In the genomic region with DNA sequence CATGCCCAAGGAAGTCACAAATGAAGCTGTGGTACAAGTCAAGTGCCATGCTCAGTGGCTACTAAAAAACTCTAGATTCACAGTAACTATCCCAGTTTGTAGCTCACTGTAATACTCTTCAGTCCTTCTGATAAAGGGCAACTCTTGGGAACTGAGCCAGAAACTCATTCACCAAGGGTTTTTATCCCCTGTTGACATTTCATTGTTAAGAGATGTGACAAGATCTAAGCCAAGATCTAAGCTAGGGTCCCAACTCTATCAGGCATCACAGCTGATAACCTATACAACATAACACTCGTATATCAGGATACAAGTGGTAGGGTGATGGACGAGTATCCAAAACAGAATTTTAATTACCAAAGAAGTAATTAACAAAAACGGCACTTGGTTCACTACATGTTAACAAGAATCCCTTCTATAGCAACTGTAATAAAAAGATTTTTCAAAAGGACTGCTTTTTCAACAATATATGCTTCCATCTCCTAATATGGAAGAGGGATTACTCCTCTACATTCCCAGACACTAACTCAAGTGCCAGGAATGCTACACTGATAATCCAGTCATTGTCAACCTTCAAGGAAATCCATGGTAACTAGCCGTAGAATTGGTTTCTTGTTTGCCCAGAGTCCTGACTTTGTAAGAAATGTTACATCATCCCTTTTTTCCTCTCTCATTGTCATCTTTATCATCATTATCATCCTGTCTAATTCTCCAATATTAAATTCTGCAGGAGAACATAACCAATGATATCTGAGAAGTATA, we compare ENCODE assay signal across 12 cellular contexts.
DNase-seq lines count a peak whose midpoint lies in the region; ATAC-seq, FAIRE-seq and TF ChIP-seq lines count a peak whose summit lies in the region.
"Had no signal": no experiment of that assay in that cellular context is flagged by ENCODE, and none has a peak within 500 bp of the region (broad histone marks: within the 10 kb centered on the region; RNA-seq: fewer than 3 reads in every experiment).

No MANE protein-coding gene starts in this region.

- peak overlapping the region; percentile 65 for H4K5ac ChIP-seq in mesendoderm (ENCODE audit: low read length)

- POLR2A ChIA-PET in BJ (lab: Charles Lee) = interaction anchor here (0.7 kb wide), 1 partner anchor 112 kb away, joined by 3 read pairs; no protein-coding TSS in a partner anchor

- peak overlapping the region; percentile 24 to 65 for H3K27ac ChIP-seq in coronary artery
- peak overlapping the region; percentile 89 for H3K27ac ChIP-seq in mesendoderm (ENCODE audit: low read depth, low read length)
- H3K27ac ChIP-seq: SK-N-MC had no signal

- peaks cover 9% of the 10 kb centered on the region for H3K9me3 Mint-ChIP-seq in activated naive CD4-positive, alpha-beta T cell treated with anti-CD3 and anti-CD28 coated beads, Interleukin-2, amount 10 ng/mL, durations not matched to agents 7 days and 5 days

- WGBS in mesendoderm (ENCODE audit: extremely low coverage, insufficient coverage, low lambda C conversion rate) = no CpG with 5 or more reads among the region's 4 CpGs

- CTCF ChIA-PET in BJ (lab: Yijun Ruan, JAX) = interaction anchor here (0.7 kb wide), 1 partner anchor 29 kb away, joined by 4 read pairs; no protein-coding TSS in a partner anchor
- CTCF ChIA-PET in activated naive CD4-positive, alpha-beta T cell treated with anti-CD3 and anti-CD28 coated beads, Interleukin-2, amount 10 ng/mL, durations not matched to agents 7 days and 5 days (lab: Charles Lee) = no interaction called here

- peaks cover 10% of the 10 kb centered on the region for H3K4me1 ChIP-seq in mesendoderm (ENCODE audit: control insufficient read depth, low read depth, low read length)

- peak overlapping the region; percentile 84 for H3K4ac ChIP-seq in mesendoderm (ENCODE audit: low read depth, low read length)

- TF ChIP-seq CTCF in BJ (IDR thresholded peaks at IDR 0.05; ENCODE audit: insufficient read depth, low read depth, low read length) = no peak
- no peak for TF ChIP-seq CTCF in coronary artery (IDR thresholded peaks at IDR 0.05)

- H2AK5ac ChIP-seq in mesendoderm (ENCODE audit: low read length) = peak overlapping the region; percentile 88

- H3K27me3 Mint-ChIP-seq in activated naive CD4-positive, alpha-beta T cell treated with anti-CD3 and anti-CD28 coated beads, Interleukin-2, amount 10 ng/mL, durations not matched to agents 7 days and 5 days = no peaks in the 10 kb centered on the region

- peak overlapping the region; percentile 30 for H2BK120ac ChIP-seq in mesendoderm (ENCODE audit: low read depth, low read length)

- no peak for FAIRE-seq in HTR-8/SVneo (lab: Jason Lieb, UNC)

- H3K4me3 ChIP-seq in BJ (ENCODE audit: low read depth, low read length) = no peak overlapping the region
- H3K4me3 ChIP-seq in coronary artery = no peak overlapping the region
- H3K4me3 ChIP-seq in mesendoderm (ENCODE audit: low read length) = no peak overlapping the region
- H3K4me3 ChIP-seq: SK-N-MC had no signal

- H4K8ac ChIP-seq in mesendoderm (ENCODE audit: low read depth, low read length) = peak overlapping the region; percentile 66

- no peaks in the 10 kb centered on the region for H3K36me3 ChIP-seq in BJ (ENCODE audit: control insufficient read depth, insufficient read depth, low read length)
- no peaks in the 10 kb centered on the region for H3K36me3 ChIP-seq in mesendoderm (ENCODE audit: control insufficient read depth, insufficient read depth, low read length)

- peaks cover 20% of the 10 kb centered on the region for H3K79me2 ChIP-seq in mesendoderm (ENCODE audit: control insufficient read depth, insufficient read depth, low read length)

- no peak overlapping the region for H3K27ac Mint-ChIP-seq in activated naive CD4-positive, alpha-beta T cell treated with anti-CD3 and anti-CD28 coated beads, Interleukin-2, amount 10 ng/mL, durations not matched to agents 7 days and 5 days

- no peaks in the 10 kb centered on the region for H3K4me1 Mint-ChIP-seq in activated naive CD4-positive, alpha-beta T cell treated with anti-CD3 and anti-CD28 coated beads, Interleukin-2, amount 10 ng/mL, durations not matched to agents 7 days and 5 days

- H3K4me3 Mint-ChIP-seq in activated naive CD4-positive, alpha-beta T cell treated with anti-CD3 and anti-CD28 coated beads, Interleukin-2, amount 10 ng/mL, durations not matched to agents 7 days and 5 days = no peak overlapping the region

- H3K27me3 ChIP-seq in BJ (ENCODE audit: control insufficient read depth, insufficient read depth, low read length) (no peaks in the 10 kb centered on the region), mesendoderm (ENCODE audit: insufficient read depth, low read length, poor library complexity) (no peaks in the 10 kb centered on the region)

- DNase-seq in BJ (ENCODE audit: low read depth) (peak; percentile 81), HTR-8/SVneo (ENCODE audit: insufficient read length, low spot score) (peak; percentile 11), coronary artery (ENCODE audit: low spot score) (no peak), mesendoderm (peak; percentile 98), nucleus accumbens (lab: John Stamatoyannopoulos, UW) (no peak)
- no peak for DNase-seq in activated naive CD4-positive, alpha-beta T cell treated with anti-CD3 and anti-CD28 coated beads, Interleukin-2, amount 10 ng/mL, durations not matched to agents 7 days and 5 days
- DNase-seq in activated naive CD4-positive, alpha-beta T cell treated with Interleukin-2 at 50 U/mL for 16 hours = no peak
- DNase-seq: DMS 273 treated with DMSO at 0.1 percent for 48 hours, hippocampal formation, NCI-H2081 had no signal

- H3K23ac ChIP-seq in mesendoderm (ENCODE audit: low read length) = no peak overlapping the region

- H2BK15ac ChIP-seq in mesendoderm (replicated peaks; ENCODE audit: low read depth) = no peak overlapping the region

- peak overlapping the region; percentile 98 for H2BK5ac ChIP-seq in mesendoderm (ENCODE audit: low read length)

- no peak overlapping the region for H3K4me2 ChIP-seq in mesendoderm (ENCODE audit: low read length)

- no peak for ATAC-seq in HG03520 (IDR thresholded peaks at IDR 0.05; ENCODE audit: unreplicated experiment)

- peak overlapping the region; percentile 82 for H3K56ac ChIP-seq in mesendoderm (ENCODE audit: low read length)

- peaks cover 6% of the 10 kb centered on the region for H3K79me1 ChIP-seq in mesendoderm (ENCODE audit: low read length)

- peak overlapping the region; percentile 100 for H3K18ac ChIP-seq in mesendoderm (ENCODE audit: low read length)

- no peaks in the 10 kb centered on the region for H3K36me3 Mint-ChIP-seq in activated naive CD4-positive, alpha-beta T cell treated with anti-CD3 and anti-CD28 coated beads, Interleukin-2, amount 10 ng/mL, durations not matched to agents 7 days and 5 days

- peak overlapping the region; percentile 55 for H3K9ac ChIP-seq in mesendoderm (ENCODE audit: low read length)

Comparison
In these comparisons a context has a peak if more than half of its experiments do, and no peak if none do; other contexts are left out.
1. DNase-seq: peak in BJ (single experiment), HTR-8/SVneo (single experiment) and mesendoderm (single experiment); none in coronary artery (single experiment), nucleus accumbens (0 of 56), activated naive CD4-positive, alpha-beta T cell treated with anti-CD3 and anti-CD28 coated beads, Interleukin-2, amount 10 ng/mL, durations not matched to agents 7 days and 5 days (single experiment) and activated naive CD4-positive, alpha-beta T cell treated with Interleukin-2 at 50 U/mL for 16 hours (single experiment).